In the genomic region with DNA sequence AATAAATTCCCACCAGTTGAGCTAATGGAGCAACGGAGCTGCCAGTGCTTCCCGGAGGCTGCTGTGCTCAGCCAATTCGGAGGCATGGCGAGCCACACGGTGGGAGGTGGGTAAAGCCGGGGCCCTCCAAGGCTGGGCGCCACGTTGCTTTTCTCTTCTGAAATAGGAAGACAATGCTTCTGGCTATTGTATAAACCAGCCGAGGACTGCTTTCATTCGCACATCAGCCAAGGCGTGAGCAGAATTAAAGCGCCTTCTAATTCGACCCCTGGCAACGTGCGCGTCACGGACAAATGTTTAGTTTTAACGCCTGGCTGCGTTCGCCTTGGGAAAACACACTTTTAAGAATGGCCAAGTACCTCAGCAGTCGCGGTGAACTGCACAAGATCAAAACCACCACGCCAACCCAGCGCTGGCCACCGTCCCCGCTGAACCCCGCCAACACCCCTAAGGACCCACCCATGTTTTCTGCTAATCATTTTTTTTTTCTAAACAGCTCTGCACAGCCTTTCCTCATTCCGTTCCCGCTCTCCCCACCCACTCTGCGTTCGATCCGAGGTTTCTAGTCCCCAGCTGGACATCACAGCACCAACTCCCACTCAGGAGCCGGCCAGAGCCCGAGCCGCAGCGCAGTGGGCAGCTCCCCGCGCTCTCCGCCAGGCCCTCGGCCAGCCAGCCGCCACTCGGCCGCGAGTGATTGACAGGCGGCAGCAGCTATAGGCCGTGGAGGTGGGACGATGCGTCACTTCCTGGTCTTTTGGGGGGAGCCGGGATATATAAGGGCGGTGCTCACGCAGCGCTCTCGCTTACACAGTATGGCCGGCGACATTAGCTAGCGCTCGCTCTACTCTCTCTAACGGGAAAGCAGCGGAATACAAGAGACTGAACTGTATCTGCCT, we compare ENCODE assay signal across 8 cellular contexts. TPM values are rescaled to one million over a fixed set of nuclear protein-coding genes. Genes with fewer than 3 reads are reported as not detected.
DNase-seq lines count a peak whose midpoint lies in the region; ATAC-seq lines count a peak whose summit lies in the region.

Gene AMD1, plus strand, starts transcription at position 805 of the 899 bp plus-strand sequence. CDS start 321 bp downstream, outside the sequence.

- no peaks in the 10 kb centered on the region for H3K4me1 ChIP-seq in NT2/D1 (ENCODE audit: insufficient read depth, insufficient read length)
- peaks cover 16% of the 10 kb centered on the region for H3K4me1 ChIP-seq in endocrine pancreas (ENCODE audit: control insufficient read depth, insufficient read depth, low read length)
- H3K4me1 ChIP-seq in mesendoderm (ENCODE audit: control insufficient read depth, low read depth, low read length) = no peaks in the 10 kb centered on the region

- H2AK5ac ChIP-seq in mesendoderm (ENCODE audit: low read length) = no peak within 1 kb of the TSS

- peak within 1 kb of the TSS; percentile 88 for H3K4me3 Mint-ChIP-seq in activated CD8-positive, alpha-beta memory T cell treated with anti-CD3 and anti-CD28 coated beads, Interleukin-2, amount 10 ng/mL, durations not matched to agents 7 days and 5 days

- WGBS in mesendoderm (ENCODE audit: extremely low coverage, insufficient coverage, low lambda C conversion rate) = no CpG with 5 or more reads among the region's 59 CpGs

- peaks cover 50% of the 10 kb centered on the region for H3K79me2 ChIP-seq in mesendoderm (ENCODE audit: control insufficient read depth, insufficient read depth, low read length)

- no peaks in the 10 kb centered on the region for H3K9me3 Mint-ChIP-seq in activated CD8-positive, alpha-beta memory T cell treated with anti-CD3 and anti-CD28 coated beads, Interleukin-2, amount 10 ng/mL, durations not matched to agents 7 days and 5 days (ENCODE audit: low read depth)

- peak within 1 kb of the TSS; percentile 97 for H3K9ac ChIP-seq in NT2/D1 (ENCODE audit: insufficient read length, low read depth)
- H3K9ac ChIP-seq in endocrine pancreas (ENCODE audit: control insufficient read depth, insufficient read depth, low read length) = peak within 1 kb of the TSS; percentile 97
- peak within 1 kb of the TSS; percentile 95 for H3K9ac ChIP-seq in mesendoderm (ENCODE audit: low read length)

- H3K9me3 ChIP-seq in NT2/D1 (ENCODE audit: insufficient read depth, low read length) = no peaks in the 10 kb centered on the region
- no peaks in the 10 kb centered on the region for H3K9me3 ChIP-seq in endocrine pancreas (ENCODE audit: control insufficient read depth, low read length)

- peak within 1 kb of the TSS; percentile 73 for H3K4ac ChIP-seq in mesendoderm (ENCODE audit: low read depth, low read length)

- peaks cover 12% of the 10 kb centered on the region for H3K36me3 Mint-ChIP-seq in activated CD8-positive, alpha-beta memory T cell treated with anti-CD3 and anti-CD28 coated beads, Interleukin-2, amount 10 ng/mL, durations not matched to agents 7 days and 5 days

- H2BK15ac ChIP-seq in mesendoderm (replicated peaks; ENCODE audit: low read depth) = no peak within 1 kb of the TSS

- H3K56ac ChIP-seq in mesendoderm (ENCODE audit: low read length) = peak within 1 kb of the TSS; percentile 97

- peak within 1 kb of the TSS; percentile 99 for H3K27ac Mint-ChIP-seq in activated CD8-positive, alpha-beta memory T cell treated with anti-CD3 and anti-CD28 coated beads, Interleukin-2, amount 10 ng/mL, durations not matched to agents 7 days and 5 days

- H3K4me3 ChIP-seq in NT2/D1 (ENCODE audit: insufficient read length, low read depth) (peak within 1 kb of the TSS; percentile 92), endocrine pancreas (ENCODE audit: control insufficient read depth, insufficient read depth, low read length) (peak within 1 kb of the TSS; percentile 73), mesendoderm (ENCODE audit: low read length) (peak within 1 kb of the TSS; percentile 74)

- CTCF ChIA-PET in activated CD8-positive, alpha-beta memory T cell treated with anti-CD3 and anti-CD28 coated beads, Interleukin-2, amount 10 ng/mL, durations not matched to agents 7 days and 5 days (lab: Charles Lee) = interaction anchor here (0.7 to 8.2 kb wide), 10 partner anchors 8 to 834 kb away, joined by 3 to 83 read pairs (median 4); partner anchors contain the start of genes CDK19 and RPF2

- peaks cover 4% of the 10 kb centered on the region for H3K36me3 ChIP-seq in NT2/D1 (ENCODE audit: insufficient read depth, insufficient read length, low read length)
- H3K36me3 ChIP-seq in endocrine pancreas (ENCODE audit: control insufficient read depth, insufficient read depth, low read length) = no peaks in the 10 kb centered on the region
- H3K36me3 ChIP-seq in mesendoderm (ENCODE audit: control insufficient read depth, insufficient read depth, low read length) = no peaks in the 10 kb centered on the region

- peak; percentile 72 for ATAC-seq in GM21381 (IDR thresholded peaks at IDR 0.05; ENCODE audit: unreplicated experiment)
- ATAC-seq in activated CD8-positive, alpha-beta memory T cell treated with anti-CD3 and anti-CD28 coated beads, Interleukin-2, amount 10 ng/mL, durations not matched to agents 7 days and 5 days = peak; percentile 71

- peak within 1 kb of the TSS; percentile 83 for H3K27ac ChIP-seq in mesendoderm (ENCODE audit: low read depth, low read length)

- H3K27me3 Mint-ChIP-seq in activated CD8-positive, alpha-beta memory T cell treated with anti-CD3 and anti-CD28 coated beads, Interleukin-2, amount 10 ng/mL, durations not matched to agents 7 days and 5 days = no peaks in the 10 kb centered on the region

- H4K5ac ChIP-seq in mesendoderm (ENCODE audit: low read length) = no peak within 1 kb of the TSS

- H3K27me3 ChIP-seq in NT2/D1 (ENCODE audit: insufficient read depth, insufficient read length) = no peaks in the 10 kb centered on the region
- H3K27me3 ChIP-seq in endocrine pancreas (ENCODE audit: control insufficient read depth, insufficient read depth, low read length) = no peaks in the 10 kb centered on the region
- H3K27me3 ChIP-seq in mesendoderm (ENCODE audit: insufficient read depth, low read length, poor library complexity) = no peaks in the 10 kb centered on the region

- no peaks in the 10 kb centered on the region for H3K79me1 ChIP-seq in mesendoderm (ENCODE audit: low read length)

- peak; percentile 89 for DNase-seq in COR-L47 (lab: John Stamatoyannopoulos, UW)
- DNase-seq in HUDEP-2 (lab: John Stamatoyannopoulos, UW; ENCODE audit: unreplicated experiment in 76 of 76) = peak; percentile 51 to 99 (median 97)
- peak; percentile 87 for DNase-seq in NT2/D1 (ENCODE audit: low read depth, low spot score)
- DNase-seq in activated CD8-positive, alpha-beta memory T cell treated with anti-CD3 and anti-CD28 coated beads, Interleukin-2, amount 10 ng/mL, durations not matched to agents 7 days and 5 days = peak; percentile 97
- DNase-seq in mesendoderm = peak; percentile 98
- DNase-seq in stimulated activated CD8-positive, alpha-beta memory T cell treated with anti-CD3 and anti-CD28 coated beads, Interleukin-15, amount 100 ng/mL, for 1 hour (ENCODE audit: low read depth) = peak; percentile 93

- H4K8ac ChIP-seq in mesendoderm (ENCODE audit: low read depth, low read length) = no peak within 1 kb of the TSS

- peak within 1 kb of the TSS; percentile 79 for H2BK5ac ChIP-seq in mesendoderm (ENCODE audit: low read length)

- H3K4me2 ChIP-seq in mesendoderm (ENCODE audit: low read length) = peak within 1 kb of the TSS; percentile 96

- peak within 1 kb of the TSS; percentile 57 for H3K18ac ChIP-seq in mesendoderm (ENCODE audit: low read length)

- H3K23ac ChIP-seq in mesendoderm (ENCODE audit: low read length) = peak within 1 kb of the TSS; percentile 71

- peaks cover 28% of the 10 kb centered on the region for H3K4me1 Mint-ChIP-seq in activated CD8-positive, alpha-beta memory T cell treated with anti-CD3 and anti-CD28 coated beads, Interleukin-2, amount 10 ng/mL, durations not matched to agents 7 days and 5 days

- no peak within 1 kb of the TSS for H2BK120ac ChIP-seq in mesendoderm (ENCODE audit: low read depth, low read length)

RNA-seq across cellular contexts. Expression of gene AMD1, which starts in this region (rescaled TPM):
- total RNA-seq in activated CD8-positive, alpha-beta memory T cell treated with anti-CD3 and anti-CD28 coated beads, Interleukin-2, amount 10 ng/mL, durations not matched to agents 7 days and 5 days = 10 to 100 TPM; 71.2 to 85.1 TPM
- 228 TPM for polyA plus RNA-seq in mesendoderm (2013, experiment 1 of 2)
- polyA plus RNA-seq in mesendoderm (2013, experiment 2 of 2) = 227 TPM

Comparison
In these comparisons a context has a peak if more than half of its experiments do, and no peak if none do; other contexts are left out.
1. Peak in every context shown above with its lines: DNase-seq, ATAC-seq, H3K4me3 ChIP-seq and H3K27ac ChIP-seq.